ENCODE assay signal across 8 cellular contexts in the genomic region with DNA sequence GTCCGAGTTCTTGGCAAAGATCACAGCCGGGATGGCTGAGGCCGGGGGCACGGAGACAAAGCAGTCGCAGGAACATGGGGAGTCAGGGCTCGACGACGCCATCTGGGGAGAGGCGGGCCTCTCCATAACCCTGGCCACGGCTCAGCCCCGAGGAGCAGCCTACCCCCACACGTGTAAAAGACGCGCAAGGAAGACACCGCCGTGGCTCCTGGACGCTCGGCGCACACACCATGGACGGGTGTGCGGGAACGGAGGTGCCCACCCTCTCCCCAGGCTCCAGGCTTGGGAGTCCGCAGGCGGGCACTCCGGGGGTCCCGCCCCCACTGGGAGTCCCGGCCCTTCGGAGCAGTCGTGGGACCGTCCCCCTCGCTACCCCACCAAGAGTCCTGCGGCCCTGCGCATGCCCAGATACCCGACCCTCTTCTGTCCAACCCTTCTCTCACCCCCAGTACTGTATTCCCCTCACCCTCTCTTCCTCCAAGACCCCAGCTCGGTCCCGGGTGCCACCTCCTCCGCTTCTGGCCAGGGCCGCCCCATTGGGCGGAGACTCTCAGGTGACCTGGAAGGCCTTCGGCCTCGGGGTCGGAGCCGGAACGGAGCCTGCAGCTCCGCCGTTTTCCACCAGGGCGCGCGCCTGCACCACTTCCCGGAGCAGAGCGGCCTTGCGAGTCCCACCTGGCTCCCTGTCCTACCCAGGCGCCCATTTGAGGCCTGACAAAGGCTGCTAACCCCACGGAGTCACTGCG. TPM values are rescaled to one million over a fixed set of nuclear protein-coding genes. Genes with fewer than 3 reads are reported as not detected.
DNase-seq lines count a peak whose midpoint lies in the region; ATAC-seq and TF ChIP-seq lines count a peak whose summit lies in the region.

A gene (minus strand): TSS at position 532 of the 746 bp plus-strand sequence. CDS start 430 bp downstream, at position 102.

- peak within 1 kb of the TSS; percentile 95 for H2AFZ ChIP-seq in KMS-11 (ENCODE audit: low read depth)

- peak; percentile 85 for TF ChIP-seq CTCF in KMS-11 (conservative IDR thresholded peaks at IDR 0.05; ENCODE audit: low read depth, low read length)

- H3K36me3 Mint-ChIP-seq in natural killer cell treated with Interleukin-12 subunit alpha and Interleukin-12 subunit beta and Interleukin-15 and Interleukin-18, amount 100 ng/mL, for 72 hours = no peaks in the 10 kb centered on the region
- H3K36me3 Mint-ChIP-seq in stimulated activated naive CD8-positive, alpha-beta T cell treated with anti-CD3 and anti-CD28 coated beads, Interleukin-15, Interleukin-2, amounts not matched to agents 100 ng/mL and 50 ng/mL, for 24 hours (ENCODE audit: low read depth) = no peaks in the 10 kb centered on the region

- no peak within 1 kb of the TSS for H3K4me3 ChIP-seq in KMS-11 (IDR thresholded peaks at IDR 0.05; ENCODE audit: insufficient read depth, low read depth, low read length)

- peak within 1 kb of the TSS; percentile 71 to 93 for H3K27ac Mint-ChIP-seq in natural killer cell treated with Interleukin-12 subunit alpha and Interleukin-12 subunit beta and Interleukin-15 and Interleukin-18, amount 100 ng/mL, for 72 hours
- peak within 1 kb of the TSS; percentile 89 for H3K27ac Mint-ChIP-seq in stimulated activated naive CD8-positive, alpha-beta T cell treated with anti-CD3 and anti-CD28 coated beads, Interleukin-15, Interleukin-2, amounts not matched to agents 100 ng/mL and 50 ng/mL, for 24 hours

- peak within 1 kb of the TSS; percentile 96 for H3K4me3 Mint-ChIP-seq in natural killer cell treated with Interleukin-12 subunit alpha and Interleukin-12 subunit beta and Interleukin-15 and Interleukin-18, amount 100 ng/mL, for 72 hours
- peak within 1 kb of the TSS; percentile 95 for H3K4me3 Mint-ChIP-seq in stimulated activated naive CD8-positive, alpha-beta T cell treated with anti-CD3 and anti-CD28 coated beads, Interleukin-15, Interleukin-2, amounts not matched to agents 100 ng/mL and 50 ng/mL, for 24 hours

- DNase-seq in DMS114 treated with DMSO at 0.1 percent for 48 hours (lab: John Stamatoyannopoulos, UW; ENCODE audit: unreplicated experiment) = peak; percentile 69
- peak; percentile 87 for DNase-seq in RKO (ENCODE audit: low spot score)
- peak; percentile 74 to 80 for DNase-seq in activated T-helper 1 cell treated with anti-CD3 and anti-CD28 coated beads, Interleukin-2, amount 50 U/mL, for 16 hours (ENCODE audit: low read depth in 1 of 2, low spot score in 1 of 2)
- peak; percentile 78 for DNase-seq in fibroblast of peridontal ligament (ENCODE audit: extremely low read depth)
- peak; percentile 94 for DNase-seq in natural killer cell treated with Interleukin-12 subunit alpha and Interleukin-12 subunit beta and Interleukin-15 and Interleukin-18, amount 100 ng/mL, for 72 hours (ENCODE audit: low spot score)

- peak within 1 kb of the TSS; percentile 79 for H3K4me2 ChIP-seq in KMS-11

- no peaks in the 10 kb centered on the region for H4K20me1 ChIP-seq in KMS-11 (ENCODE audit: insufficient read depth)

- peaks cover 15 to 18% of the 10 kb centered on the region in 2 donors for H3K4me1 Mint-ChIP-seq in natural killer cell treated with Interleukin-12 subunit alpha and Interleukin-12 subunit beta and Interleukin-15 and Interleukin-18, amount 100 ng/mL, for 72 hours (ENCODE audit: low read depth in 2 of 2)
- H3K4me1 Mint-ChIP-seq in stimulated activated naive CD8-positive, alpha-beta T cell treated with anti-CD3 and anti-CD28 coated beads, Interleukin-15, Interleukin-2, amounts not matched to agents 100 ng/mL and 50 ng/mL, for 24 hours (ENCODE audit: low read depth) = peaks cover 28% of the 10 kb centered on the region

- no peaks in the 10 kb centered on the region for H3K9me3 Mint-ChIP-seq in natural killer cell treated with Interleukin-12 subunit alpha and Interleukin-12 subunit beta and Interleukin-15 and Interleukin-18, amount 100 ng/mL, for 72 hours
- no peaks in the 10 kb centered on the region for H3K9me3 Mint-ChIP-seq in stimulated activated naive CD8-positive, alpha-beta T cell treated with anti-CD3 and anti-CD28 coated beads, Interleukin-15, Interleukin-2, amounts not matched to agents 100 ng/mL and 50 ng/mL, for 24 hours

- H3K9ac ChIP-seq in KMS-11 = peak within 1 kb of the TSS; percentile 45; the same call in 1 of the 2 replicates

- peak; percentile 68 for ATAC-seq in GM21526 (IDR thresholded peaks at IDR 0.05; ENCODE audit: low FRiP score, unreplicated experiment)
- peak; percentile 94 to 95 for ATAC-seq in natural killer cell treated with Interleukin-12 subunit alpha and Interleukin-12 subunit beta and Interleukin-15 and Interleukin-18, amount 100 ng/mL, for 72 hours

- no peaks in the 10 kb centered on the region for H3K36me3 ChIP-seq in KMS-11 (ENCODE audit: insufficient read depth)

- peaks cover 14% of the 10 kb centered on the region for H3K4me1 ChIP-seq in KMS-11 (ENCODE audit: low read depth, poor library complexity, severe bottlenecking)

- H3K27ac ChIP-seq in KMS-11 = no peak within 1 kb of the TSS

- H3K27me3 Mint-ChIP-seq in natural killer cell treated with Interleukin-12 subunit alpha and Interleukin-12 subunit beta and Interleukin-15 and Interleukin-18, amount 100 ng/mL, for 72 hours = peaks cover 0 to 9% of the 10 kb centered on the region in 2 donors
- peaks cover 19% of the 10 kb centered on the region for H3K27me3 Mint-ChIP-seq in stimulated activated naive CD8-positive, alpha-beta T cell treated with anti-CD3 and anti-CD28 coated beads, Interleukin-15, Interleukin-2, amounts not matched to agents 100 ng/mL and 50 ng/mL, for 24 hours

- no peaks in the 10 kb centered on the region for H3K79me2 ChIP-seq in KMS-11 (ENCODE audit: insufficient read depth, low read depth)

- H3K27me3 ChIP-seq in KMS-11 (ENCODE audit: insufficient read depth, low read depth) = peaks cover 10% of the 10 kb centered on the region

RNA-seq across cellular contexts. Expression of the gene that starts here (rescaled TPM):
- total RNA-seq in natural killer cell treated with Interleukin-12 subunit alpha and Interleukin-12 subunit beta and Interleukin-15 and Interleukin-18, amount 100 ng/mL, for 72 hours = 10 to 100 TPM; 18.1 to 23.5 TPM
